In genomic region chr10:51733061-51733460, GRCh38 we compare ENCODE assay signal across 21 cellular contexts. TPM values are rescaled to one million over a fixed set of nuclear protein-coding genes. Genes with fewer than 3 reads are reported as not detected.
A peak's percentile ranks its signal among the peaks of the same experiment; 100 is the strongest.
DNase-seq lines count a peak whose midpoint lies in the region; ATAC-seq and TF ChIP-seq lines count a peak whose summit lies in the region.
"Had no signal": no experiment of that assay in that cellular context is flagged by ENCODE, and none has a peak within 500 bp of the region (broad histone marks: within the 10 kb centered on the region; RNA-seq: fewer than 3 reads in every experiment).

No MANE protein-coding gene starts in this region.

- H4K20me1 ChIP-seq in smooth muscle cell (ENCODE audit: low read depth) = no peaks in the 10 kb centered on the region

- H3K27me3 Mint-ChIP-seq in progenitor cell of endocrine pancreas = no peaks in the 10 kb centered on the region
- H3K27me3 Mint-ChIP-seq: stimulated activated memory B cell treated with anti-CD40 and anti-IgM and Interleukin-4, amounts not matched to agents 10 μg/mL and 1 μg/mL and 100 μg/mL, for 72 hours had no signal

- TF ChIP-seq POLR2A in body of pancreas (IDR thresholded peaks at IDR 0.05) = no peak

- H3F3A ChIP-seq in smooth muscle cell (ENCODE audit: low read depth) = no peaks in the 10 kb centered on the region

- H3K36me3 ChIP-seq in adipocyte (ENCODE audit: control insufficient read depth, insufficient read depth, low read length, severe bottlenecking) = no peaks in the 10 kb centered on the region
- H3K36me3 ChIP-seq in smooth muscle cell (ENCODE audit: low read depth) = no peaks in the 10 kb centered on the region
- H3K36me3 ChIP-seq in body of pancreas (replicated peaks in 1 of 2; ENCODE audit: insufficient read depth in 1 of 2, low read depth in 2 of 2) = no peaks in the 10 kb centered on the region
- H3K36me3 ChIP-seq: BE2C, breast epithelium, MG63, pancreas, thoracic aorta had no signal

- H2AFZ ChIP-seq in smooth muscle cell (ENCODE audit: low read depth) = no peak overlapping the region

- no peak overlapping the region for H3K9ac ChIP-seq in adipocyte (ENCODE audit: low read length)
- H3K9ac ChIP-seq in smooth muscle cell (ENCODE audit: low read depth) = no peak overlapping the region

- H3K27ac ChIP-seq in smooth muscle cell (ENCODE audit: low read depth) = no peak overlapping the region
- H3K27ac ChIP-seq in body of pancreas = no peak overlapping the region
- H3K27ac ChIP-seq: breast epithelium, pancreas had no signal

- no peak for TF ChIP-seq CTCF in fibroblast of mammary gland (conservative IDR thresholded peaks at IDR 0.05; ENCODE audit: control insufficient read depth, insufficient read depth, low read depth, low read length)
- TF ChIP-seq CTCF in smooth muscle cell (IDR thresholded peaks at IDR 0.05; ENCODE audit: borderline replicate concordance, insufficient read depth, poor library complexity, severe bottlenecking) = no peak
- no peak for TF ChIP-seq CTCF in body of pancreas (IDR thresholded peaks at IDR 0.05)
- no peak for TF ChIP-seq CTCF in progenitor cell of endocrine pancreas (IDR thresholded peaks at IDR 0.05; ENCODE audit: unreplicated experiment)

- no peak overlapping the region for H3K4me3 ChIP-seq in adipocyte (ENCODE audit: low read length)
- no peak overlapping the region for H3K4me3 ChIP-seq in fibroblast of mammary gland (ENCODE audit: control insufficient read depth, low read depth, low read length)
- no peak overlapping the region for H3K4me3 ChIP-seq in smooth muscle cell
- H3K4me3 ChIP-seq in body of pancreas = no peak overlapping the region
- H3K4me3 ChIP-seq: breast epithelium, MG63, pancreas, thoracic aorta had no signal

- WGBS in smooth muscle cell (ENCODE audit: low lambda C conversion rate) = 63% methylated on average over 1 of the region's 1 CpG
- 71 to 90% methylated on average over 1 of the region's 1 CpG for WGBS in body of pancreas, 2 donors

- DNase-seq in ELR (ENCODE audit: low read depth) (peak; percentile 1), adipocyte (ENCODE audit: low read depth) (peak; percentile 59), fibroblast of mammary gland (ENCODE audit: low read depth) (peak; percentile 22), smooth muscle cell (lab: John Stamatoyannopoulos, UW; ENCODE audit: unreplicated experiment) (no peak), body of pancreas (no peak), progenitor cell of endocrine pancreas (ENCODE audit: low spot score, unreplicated experiment) (no peak), activated T-cell treated with anti-CD3 and anti-CD28 coated beads for 4 hours (no peak)
- DNase-seq: BE2C, left cardiac atrium, MG63, natural killer cell, NCI-H1436, NCI-H2171, NCI-H526, pancreas had no signal

- no peak overlapping the region for H3K4me3 Mint-ChIP-seq in progenitor cell of endocrine pancreas (ENCODE audit: low read depth)
- H3K4me3 Mint-ChIP-seq: activated T-helper 1 cell treated with anti-CD3 and anti-CD28 coated beads, Interleukin-12 subunit alpha, Interleukin-12 subunit beta, Interleukin-2, Interleukin-4 antibody, amounts not matched to agents 30 ng/mL and 10 ng/mL and 1 ng/mL, durations not matched to agents 14 hours and 24 hours and 36 hours; natural killer cell; stimulated activated memory B cell treated with anti-CD40 and anti-IgM and Interleukin-4, amounts not matched to agents 10 μg/mL and 1 μg/mL and 100 μg/mL, for 72 hours had no signal

- intact Hi-C loops in body of pancreas (cut with DNase I) = no loop called here

- H3K27me3 ChIP-seq in adipocyte (replicated peaks; ENCODE audit: control insufficient read depth, insufficient read depth, low read length) (no peaks in the 10 kb centered on the region), smooth muscle cell (ENCODE audit: low read depth) (no peaks in the 10 kb centered on the region), body of pancreas (no peaks in the 10 kb centered on the region)
- H3K27me3 ChIP-seq: BE2C, breast epithelium, MG63, pancreas had no signal

- ATAC-seq in body of pancreas = no peak
- ATAC-seq: activated naive CD4-positive, alpha-beta T cell treated with anti-CD3 and anti-CD28 coated beads, Interleukin-2, amount 50 U/mL, for 72 hours; left cardiac atrium; natural killer cell; pancreas; sciatic nerve; stimulated activated memory B cell treated with anti-CD40 and anti-IgM and Interleukin-4, amounts not matched to agents 10 μg/mL and 1 μg/mL and 100 μg/mL, for 72 hours had no signal

- H3K27ac Mint-ChIP-seq in progenitor cell of endocrine pancreas = no peak overlapping the region
- H3K27ac Mint-ChIP-seq: activated naive CD4-positive, alpha-beta T cell treated with anti-CD3 and anti-CD28 coated beads, Interleukin-2, amount 50 U/mL, for 72 hours; activated T-helper 1 cell treated with anti-CD3 and anti-CD28 coated beads, Interleukin-12 subunit alpha, Interleukin-12 subunit beta, Interleukin-2, Interleukin-4 antibody, amounts not matched to agents 30 ng/mL and 10 ng/mL and 1 ng/mL, durations not matched to agents 14 hours and 24 hours and 36 hours; natural killer cell; stimulated activated memory B cell treated with anti-CD40 and anti-IgM and Interleukin-4, amounts not matched to agents 10 μg/mL and 1 μg/mL and 100 μg/mL, for 72 hours had no signal

- H3K4me1 ChIP-seq in adipocyte (ENCODE audit: control insufficient read depth, insufficient read depth, low read length) = peaks cover 8% of the 10 kb centered on the region
- peaks cover 16% of the 10 kb centered on the region for H3K4me1 ChIP-seq in smooth muscle cell (ENCODE audit: low read depth)
- no peaks in the 10 kb centered on the region for H3K4me1 ChIP-seq in body of pancreas
- H3K4me1 ChIP-seq: BE2C, breast epithelium, pancreas had no signal

- peak overlapping the region; percentile 36 for H3K4me2 ChIP-seq in smooth muscle cell

- H3K9me3 ChIP-seq in adipocyte (ENCODE audit: control insufficient read depth, low read length) (no peaks in the 10 kb centered on the region), smooth muscle cell (replicated peaks; ENCODE audit: low read depth) (no peaks in the 10 kb centered on the region), body of pancreas (no peaks in the 10 kb centered on the region)
- H3K9me3 ChIP-seq: BE2C, breast epithelium, MG63, pancreas, thoracic aorta had no signal

- H3K36me3 Mint-ChIP-seq in progenitor cell of endocrine pancreas (ENCODE audit: insufficient read depth) = no peaks in the 10 kb centered on the region
- H3K36me3 Mint-ChIP-seq: activated naive CD4-positive, alpha-beta T cell treated with anti-CD3 and anti-CD28 coated beads, Interleukin-2, amount 50 U/mL, for 72 hours; natural killer cell; stimulated activated memory B cell treated with anti-CD40 and anti-IgM and Interleukin-4, amounts not matched to agents 10 μg/mL and 1 μg/mL and 100 μg/mL, for 72 hours had no signal

- H3K79me2 ChIP-seq in smooth muscle cell (ENCODE audit: low read depth) = no peaks in the 10 kb centered on the region

- H3K4me1 Mint-ChIP-seq in progenitor cell of endocrine pancreas (ENCODE audit: low read depth) = peaks cover 18% of the 10 kb centered on the region
- H3K4me1 Mint-ChIP-seq: natural killer cell; stimulated activated memory B cell treated with anti-CD40 and anti-IgM and Interleukin-4, amounts not matched to agents 10 μg/mL and 1 μg/mL and 100 μg/mL, for 72 hours had no signal

- H3K9me3 Mint-ChIP-seq in progenitor cell of endocrine pancreas (ENCODE audit: low read depth) = no peaks in the 10 kb centered on the region
- H3K9me3 Mint-ChIP-seq: activated naive CD4-positive, alpha-beta T cell treated with anti-CD3 and anti-CD28 coated beads, Interleukin-2, amount 50 U/mL, for 72 hours; activated T-helper 1 cell treated with anti-CD3 and anti-CD28 coated beads, Interleukin-12 subunit alpha, Interleukin-12 subunit beta, Interleukin-2, Interleukin-4 antibody, amounts not matched to agents 30 ng/mL and 10 ng/mL and 1 ng/mL, durations not matched to agents 14 hours and 24 hours and 36 hours; natural killer cell; stimulated activated memory B cell treated with anti-CD40 and anti-IgM and Interleukin-4, amounts not matched to agents 10 μg/mL and 1 μg/mL and 100 μg/mL, for 72 hours had no signal

RNA-seq across cellular contexts. Expression of gene CSTF2T, which starts 33.7 kb away (rescaled TPM):
- total RNA-seq in smooth muscle cell (18.5 and 19.6 TPM in 2 replicates), body of pancreas (10 to 100 TPM; 11.5 to 13.7 TPM), progenitor cell of endocrine pancreas (26.7 and 28.7 TPM in 2 replicates)
- polyA plus RNA-seq in smooth muscle cell = 7.1 and 8.3 TPM in 2 replicates

Comparison
In these comparisons a context has a peak if more than half of its experiments do, and no peak if none do; other contexts are left out.
1. DNase-seq: peak in ELR (single experiment), adipocyte (single experiment) and fibroblast of mammary gland (single experiment); none in smooth muscle cell (single experiment), body of pancreas (0 of 4), progenitor cell of endocrine pancreas (single experiment) and activated T-cell treated with anti-CD3 and anti-CD28 coated beads for 4 hours (single experiment).